Comparison of ENCODE assay signal across 33 cellular contexts in the genomic region with DNA sequence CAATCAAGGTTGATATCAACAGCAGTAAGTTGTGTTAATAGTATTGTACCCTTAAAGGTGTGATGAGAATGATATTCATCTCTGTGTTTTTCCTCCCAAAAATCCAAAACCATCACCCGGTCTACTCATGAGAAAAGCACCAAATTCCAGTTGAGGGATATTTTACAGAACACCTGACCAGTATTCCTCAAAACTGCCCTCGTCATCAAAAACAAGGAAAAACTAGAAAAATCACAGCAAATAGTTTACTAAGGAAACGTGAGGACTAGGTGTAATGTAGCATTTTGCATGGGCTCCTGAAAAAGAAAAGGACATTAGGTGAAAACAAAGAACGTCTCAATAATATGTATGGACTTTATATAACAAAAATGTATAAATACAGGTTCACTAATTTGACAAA.
"Had no signal": no experiment of that assay in that cellular context is flagged by ENCODE, and none has a peak within 500 bp of the region (broad histone marks: within the 10 kb centered on the region; RNA-seq: fewer than 3 reads in every experiment).

No MANE protein-coding gene starts in this region.

- FAIRE-seq: astrocyte, bronchial epithelial cell had no signal

- H3K4me3 ChIP-seq: adrenal gland, ascending aorta, body of pancreas, breast epithelium, cardiac muscle cell had no signal

- H3K4me1 ChIP-seq: adrenal gland, ascending aorta, body of pancreas, breast epithelium had no signal

- H3K9me3 ChIP-seq: adrenal gland, ascending aorta, body of pancreas, breast epithelium had no signal

- ATAC-seq: activated naive CD4-positive, alpha-beta T cell treated with anti-CD3 and anti-CD28 coated beads, Interleukin-2, amount 50 U/mL, for 72 hours; activated naive CD8-positive, alpha-beta T cell treated with anti-CD3 and anti-CD28 coated beads, Interleukin-2, amount 50 U/mL, for 24 hours; activated T-cell treated with anti-CD3 and anti-CD28 coated beads, Interleukin-2, amount 50 U/mL, for 4 hours; activated T-cell treated with anti-CD3 and anti-CD28 coated beads, Interleukin-2, amount 50 U/mL, for 72 hours; activated T-helper 17 cell treated with anti-CD3 and anti-CD28 coated beads, Interleukin-2, amount 50 U/mL, for 72 hours; body of pancreas had no signal

- H3K27me3 ChIP-seq: adrenal gland, ascending aorta, body of pancreas, brain microvascular endothelial cell, breast epithelium, cardiac muscle cell had no signal

- DNase-seq: activated effector memory CD4-positive, alpha-beta T cell treated with anti-CD3 and anti-CD28 coated beads, Interleukin-2, amount 50 U/mL, for 16 hours; activated effector memory CD4-positive, alpha-beta T cell treated with Interleukin-2 at 50 U/mL for 16 hours; activated gamma-delta T cell; activated gamma-delta T cell treated with Interleukin-2 at 50 U/mL for 16 hours; activated naive CD4-positive, alpha-beta T cell; activated naive CD4-positive, alpha-beta T cell treated with anti-CD3 and anti-CD28 coated beads for 36 hours; activated naive CD4-positive, alpha-beta T cell treated with anti-CD3 and anti-CD28 coated beads, Interleukin-2, amount 10 ng/mL, durations not matched to agents 7 days and 5 days; activated naive CD4-positive, alpha-beta T cell treated with anti-CD3 and anti-CD28 coated beads, Interleukin-2, amount 50 U/mL, for 16 hours; activated naive CD4-positive, alpha-beta T cell treated with Interleukin-2 at 50 U/mL for 16 hours; activated naive CD8-positive, alpha-beta T cell treated with anti-CD3 and anti-CD28 coated beads for 36 hours; activated naive CD8-positive, alpha-beta T cell treated with anti-CD3 and anti-CD28 coated beads, Interleukin-2, amount 10 ng/mL, durations not matched to agents 7 days and 5 days; activated naive CD8-positive, alpha-beta T cell treated with anti-CD3 and anti-CD28 coated beads, Interleukin-2, amount 50 U/mL, for 24 hours; activated T-cell treated with anti-CD3 and anti-CD28 coated beads, Interleukin-2, amount 50 U/mL, for 24 hours; activated T-cell treated with anti-CD3 and anti-CD28 coated beads, Interleukin-2, amount 50 U/mL, for 4 hours; activated T-cell treated with anti-CD3 and anti-CD28 coated beads, Interleukin-2, amount 50 U/mL, for 48 hours; activated T-cell treated with anti-CD3 and anti-CD28 coated beads, Interleukin-2, amount 50 U/mL, for 72 hours; adrenal gland; amniotic stem cell; amygdala; anterior cingulate cortex; aorta; body of pancreas; brain microvascular endothelial cell; caudate nucleus; central memory CD4-positive, alpha-beta T cell; cerebellar nuclear complex had no signal

- H3K27ac ChIP-seq: adrenal gland, ascending aorta, body of pancreas, brain microvascular endothelial cell, breast epithelium, cardiac muscle cell had no signal

- H3K36me3 ChIP-seq: adrenal gland, ascending aorta, brain microvascular endothelial cell, breast epithelium, cardiac muscle cell had no signal
